10 cellular contexts compared by ENCODE assay signal in the genomic region with DNA sequence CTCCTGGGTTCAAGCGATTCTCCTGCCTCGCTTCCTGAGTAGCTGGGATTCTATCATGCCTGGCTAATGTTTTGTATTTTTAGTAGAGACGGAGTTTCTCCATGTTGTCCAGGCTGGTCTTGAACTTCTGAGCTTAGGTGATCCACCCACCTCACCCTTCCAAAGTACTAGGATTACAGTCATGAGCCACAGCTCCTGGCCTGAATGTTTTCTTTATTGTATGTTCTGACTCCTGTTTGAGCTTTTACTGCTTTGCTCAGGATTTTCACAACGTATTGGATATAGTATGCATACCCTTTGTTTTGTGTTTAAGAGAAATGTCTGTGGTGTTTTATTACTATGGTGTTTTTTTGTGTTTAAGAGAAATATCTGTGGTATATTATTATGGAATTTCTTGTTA. TPM values are rescaled to one million over a fixed set of nuclear protein-coding genes. Genes with fewer than 3 reads are reported as not detected.
DNase-seq lines count a peak whose midpoint lies in the region; ATAC-seq and TF ChIP-seq lines count a peak whose summit lies in the region.
"Had no signal": no experiment of that assay in that cellular context is flagged by ENCODE, and none has a peak within 500 bp of the region (broad histone marks: within the 10 kb centered on the region; RNA-seq: fewer than 3 reads in every experiment).

No MANE protein-coding gene starts in this region.

- H3K4me1 ChIP-seq in DOHH2 (ENCODE audit: control insufficient read depth, low read length) (peaks cover 51% of the 10 kb centered on the region), IMR-90 (ENCODE audit: control insufficient read depth, insufficient read depth, low read length) (peaks cover 4% of the 10 kb centered on the region; the same call in 1 of the 2 replicates), stomach (peaks cover 13 to 35% (median 18%) of the 10 kb centered on the region in 4 donors)

- no peak overlapping the region for H4K8ac ChIP-seq in IMR-90 (ENCODE audit: low read depth in 2 of 2, low read length in 2 of 2)

- peak; percentile 10; the same call in 1 of the 2 replicates for ATAC-seq in IMR-90 (ENCODE audit: low read depth)
- no peak for ATAC-seq in central memory CD8-positive, alpha-beta T cell (replicated peaks; ENCODE audit: extremely low read depth, poor library complexity, severe bottlenecking)

- dilution Hi-C loops in IMR-90 (cut with HindIII; ENCODE audit: low sequenced_read_pairs, unreplicated experiment), result no loop called here

- H4K91ac ChIP-seq in IMR-90 (ENCODE audit: insufficient read depth, low read depth, low read length), result peak overlapping the region; percentile 2; the same call in 1 of the 2 replicates

- peaks cover 4% of the 10 kb centered on the region; the same call in 1 of the 2 replicates for H3F3A ChIP-seq in DOHH2 (ENCODE audit: control insufficient read depth, insufficient read depth)

- no peak overlapping the region for H2BK120ac ChIP-seq in IMR-90 (ENCODE audit: low read depth, low read length)

- H2BK20ac ChIP-seq in IMR-90 (ENCODE audit: low read depth, low read length), result no peak overlapping the region

- H3K79me2 ChIP-seq in DOHH2 (ENCODE audit: control insufficient read depth, low read length), result peaks cover 98% of the 10 kb centered on the region

- no peak overlapping the region for H2AK9ac ChIP-seq in IMR-90 (replicated peaks; ENCODE audit: low read depth, low read length, poor library complexity)

- H2AK5ac ChIP-seq in IMR-90 (ENCODE audit: low read depth, low read length), result peak overlapping the region; percentile 0; the same call in 1 of the 2 replicates

- peaks cover 23% of the 10 kb centered on the region for H3K36me3 ChIP-seq in DOHH2 (ENCODE audit: control insufficient read depth, low read length)
- no peaks in the 10 kb centered on the region for H3K36me3 ChIP-seq in IMR-90 (ENCODE audit: control insufficient read depth, insufficient read depth, low read length)
- H3K36me3 ChIP-seq in stomach, result no peaks in the 10 kb centered on the region

- no peak overlapping the region for H2BK15ac ChIP-seq in IMR-90 (ENCODE audit: low read depth, low read length)

- peak overlapping the region; percentile 37; the same call in 1 of the 2 replicates for H3K4ac ChIP-seq in IMR-90 (ENCODE audit: low read depth, low read length)

- peaks cover 68% of the 10 kb centered on the region for H3K4me1 Mint-ChIP-seq in central memory CD8-positive, alpha-beta T cell
- peaks cover 52% of the 10 kb centered on the region for H3K4me1 Mint-ChIP-seq in neural crest cell

- TF ChIP-seq POLR2A in IMR-90 (IDR thresholded peaks at IDR 0.05; ENCODE audit: low read depth, low read length) (no peak), stomach (IDR thresholded peaks at IDR 0.05) (no peak)

- H3K4me3 Mint-ChIP-seq in central memory CD8-positive, alpha-beta T cell, result peak overlapping the region; percentile 70
- H3K4me3 Mint-ChIP-seq in neural crest cell, result no peak overlapping the region
- H3K4me3 Mint-ChIP-seq: dendritic cell treated with granulocyte-macrophage colony-stimulating factor and Interleukin-4, amounts not matched to agents 40 ng/mL and 50 ng/mL, for 4 days had no signal

- H4K20me1 ChIP-seq in DOHH2 (ENCODE audit: control insufficient read depth, insufficient read depth, low read depth, low read length), result no peaks in the 10 kb centered on the region
- H4K20me1 ChIP-seq in IMR-90 (ENCODE audit: insufficient read depth, low read length), result 0 out of 2 replicates have a peak, but pooled peaks cover 4% of the 10 kb centered on the region

- H3K14ac ChIP-seq in IMR-90 (replicated peaks; ENCODE audit: low read depth, low read length), result no peak overlapping the region

- no peak overlapping the region for H3K23ac ChIP-seq in IMR-90 (ENCODE audit: low read depth, low read length)

- DNase-seq in IMR-90, result no peak
- DNase-seq in central memory CD8-positive, alpha-beta T cell (ENCODE audit: low spot score in 2 of 2), result no peak
- DNase-seq in neural crest cell (ENCODE audit: low read depth, low spot score), result no peak
- no peak for DNase-seq in stomach
- DNase-seq in stimulated activated CD4-positive, alpha-beta T cell treated with anti-CD3 and anti-CD28 coated beads, Interleukin-4, amount 100 ng/mL, for 1 hour, result no peak
- DNase-seq in NCI-H82 treated with DMSO at 0.1 percent for 48 hours (lab: John Stamatoyannopoulos, UW; ENCODE audit: unreplicated experiment), result no peak
- DNase-seq: NCI-H187 had no signal

- 0 out of 2 replicates have a peak overlapping the region, but pooled peaks have one; percentile 3 for H3K4me2 ChIP-seq in DOHH2 (ENCODE audit: low read length)
- no peak overlapping the region for H3K4me2 ChIP-seq in IMR-90 (ENCODE audit: low read depth, low read length)

- H3K36me3 Mint-ChIP-seq in central memory CD8-positive, alpha-beta T cell (ENCODE audit: insufficient read depth), result peaks cover 20% of the 10 kb centered on the region
- H3K36me3 Mint-ChIP-seq in neural crest cell (ENCODE audit: low read depth), result peaks cover 28% of the 10 kb centered on the region

- H3K4me3 ChIP-seq in DOHH2 (ENCODE audit: low read length) (no peak overlapping the region), IMR-90 (ENCODE audit: insufficient read depth, low read depth, low read length) (no peak overlapping the region), stomach (no peak overlapping the region)
- H3K4me3 ChIP-seq: lung had no signal

- H3K27ac ChIP-seq in DOHH2 (ENCODE audit: low read depth, low read length) (no peak overlapping the region), IMR-90 (ENCODE audit: insufficient read depth, low read length) (no peak overlapping the region), stomach (peak overlapping the region in 1 of 5 donors; percentile 54)

- CTCF ChIA-PET in IMR-90 (lab: Yijun Ruan, JAX), result interaction anchor here (0.6 to 1.5 kb wide), 3 partner anchors 10 to 96 kb away, joined by 3 read pairs; no protein-coding TSS in a partner anchor

- no peaks in the 10 kb centered on the region for H3K9me2 ChIP-seq in DOHH2 (replicated peaks; ENCODE audit: control insufficient read depth, low read length)

- no peak for TF ChIP-seq RAD21 in IMR-90 (IDR thresholded peaks at IDR 0.05; ENCODE audit: low read length)

- in situ Hi-C loops in IMR-90 (cut with MboI; ENCODE audit: low sequenced_read_pairs), result no loop called here

- BruUV-seq in IMR-90 (replicated peaks; lab: Mats Ljungman, UMichigan), result no TSS peak

- peak overlapping the region; percentile 100 for H3K27ac Mint-ChIP-seq in central memory CD8-positive, alpha-beta T cell (ENCODE audit: low read depth)
- H3K27ac Mint-ChIP-seq in neural crest cell (ENCODE audit: unreplicated experiment), result peak overlapping the region; percentile 57
- H3K27ac Mint-ChIP-seq: dendritic cell treated with granulocyte-macrophage colony-stimulating factor and Interleukin-4, amounts not matched to agents 40 ng/mL and 50 ng/mL, for 4 days had no signal

- POLR2A ChIA-PET in IMR-90 (lab: Charles Lee; ENCODE audit: unreplicated experiment), result no interaction called here

- no peaks in the 10 kb centered on the region for H3K9me1 ChIP-seq in IMR-90 (ENCODE audit: insufficient read depth, low read length)

- no peak overlapping the region for H3K18ac ChIP-seq in IMR-90 (ENCODE audit: low read depth, low read length)

- WGBS in IMR-90 (ENCODE audit: extremely low coverage in 2 of 2, insufficient read length in 1 of 2), 2 experiments, result no CpG with 5 or more reads among the region's 4 CpGs
- WGBS in stomach, 5 donors, result 76 to 89% (median 83%) methylated on average over 4 of the region's 4 CpGs

- H3K9me3 ChIP-seq in DOHH2 (ENCODE audit: control insufficient read depth, insufficient read depth, low read length) (peaks cover 15% of the 10 kb centered on the region; the same call in 1 of the 2 replicates), IMR-90 (ENCODE audit: control insufficient read depth, insufficient read depth, low read length) (no peaks in the 10 kb centered on the region; the same call in 1 of the 2 replicates), stomach (peaks cover 0 to 7% (median 0%) of the 10 kb centered on the region in 4 donors)

- no peak for TF ChIP-seq EP300 in stomach (IDR thresholded peaks at IDR 0.05)

- TF ChIP-seq CTCF in DOHH2 (IDR thresholded peaks at IDR 0.05; ENCODE audit: low read depth, low read length, poor library complexity, severe bottlenecking) (no peak), IMR-90 (conservative IDR thresholded peaks at IDR 0.05; ENCODE audit: low read depth, low read length) (no peak), neural crest cell (conservative IDR thresholded peaks at IDR 0.05) (no peak), stomach (IDR thresholded peaks at IDR 0.05) (no peak)

- peak overlapping the region; percentile 7 for H2BK5ac ChIP-seq in IMR-90 (ENCODE audit: low read depth, low read length, poor library complexity, severe bottlenecking)

- H2AFZ ChIP-seq in IMR-90 (replicated peaks; ENCODE audit: low read length, poor library complexity), result no peak overlapping the region

- peaks cover 0 to 40% of the 10 kb centered on the region in 2 experiments; a peak in 3 of 4 replicates for H3K79me1 ChIP-seq in IMR-90 (ENCODE audit: low read depth in 1 of 2, low read length in 2 of 2)

- peak overlapping the region; percentile 74; the same call in 1 of the 2 replicates for H4K5ac ChIP-seq in IMR-90 (ENCODE audit: low read depth, low read length)

- H3K9ac ChIP-seq in IMR-90 (ENCODE audit: low read depth, low read length), result no peak overlapping the region

- no peak overlapping the region for H3K56ac ChIP-seq in IMR-90 (ENCODE audit: extremely low read depth, insufficient read depth, low read length)

- H3K27me3 ChIP-seq in DOHH2 (ENCODE audit: control insufficient read depth, low read length) (no peaks in the 10 kb centered on the region), IMR-90 (ENCODE audit: control insufficient read depth, insufficient read depth, low read length) (no peaks in the 10 kb centered on the region), stomach (no peaks in the 10 kb centered on the region)

- no peaks in the 10 kb centered on the region for H3K27me3 Mint-ChIP-seq in central memory CD8-positive, alpha-beta T cell
- no peaks in the 10 kb centered on the region for H3K27me3 Mint-ChIP-seq in neural crest cell (ENCODE audit: low read depth)
- H3K27me3 Mint-ChIP-seq: dendritic cell treated with granulocyte-macrophage colony-stimulating factor and Interleukin-4, amounts not matched to agents 40 ng/mL and 50 ng/mL, for 4 days had no signal

- intact Hi-C loops in IMR-90 (cut with micrococcal nuclease) (no loop called here), stomach (cut with DNase I; ENCODE audit: low total_unique reads) (no loop called here)

- no peaks in the 10 kb centered on the region for H3K9me3 Mint-ChIP-seq in central memory CD8-positive, alpha-beta T cell
- H3K9me3 Mint-ChIP-seq in neural crest cell, result peaks cover 6% of the 10 kb centered on the region

TF ChIP-seq in IMR-90, 13 proteins besides CTCF, POLR2A, EP300 and RAD21 (continues in another document):
- no peak for TF ChIP-seq NFE2L2 (IDR thresholded peaks at IDR 0.05; ENCODE audit: low read depth, low read length)
- no peak for TF ChIP-seq FOS (IDR thresholded peaks at IDR 0.05; ENCODE audit: low read depth, low read length)

RNA-seq across cellular contexts. Expression of a gene that starts 37.2 kb away (rescaled TPM):
- total RNA-seq in IMR-90 (2012; rRNA removed) (22.8 and 30.6 TPM in 2 replicates), neural crest cell (204 and 212 TPM in 2 replicates), stomach (10 to 100 TPM; 47.5 to 91.0 (median 84.8) TPM)
- polyA plus RNA-seq in IMR-90 (2012; rRNA removed) (8.5 and 9.4 TPM in 2 replicates), stomach (1 to 10 TPM; 4.9 to 6.5 (median 5.7) TPM)
- polyA plus RNA-seq in IMR-90 (2012; cell fraction: cytosol; rRNA removed), result 2.5 and 2.8 TPM in 2 replicates
- polyA plus RNA-seq in IMR-90 (2012; cell fraction: nucleus; rRNA removed; ENCODE audit: low replicate concordance), result 5.6 and 9.8 TPM in 2 replicates
